8 cellular contexts compared by ENCODE assay signal in the genomic region with DNA sequence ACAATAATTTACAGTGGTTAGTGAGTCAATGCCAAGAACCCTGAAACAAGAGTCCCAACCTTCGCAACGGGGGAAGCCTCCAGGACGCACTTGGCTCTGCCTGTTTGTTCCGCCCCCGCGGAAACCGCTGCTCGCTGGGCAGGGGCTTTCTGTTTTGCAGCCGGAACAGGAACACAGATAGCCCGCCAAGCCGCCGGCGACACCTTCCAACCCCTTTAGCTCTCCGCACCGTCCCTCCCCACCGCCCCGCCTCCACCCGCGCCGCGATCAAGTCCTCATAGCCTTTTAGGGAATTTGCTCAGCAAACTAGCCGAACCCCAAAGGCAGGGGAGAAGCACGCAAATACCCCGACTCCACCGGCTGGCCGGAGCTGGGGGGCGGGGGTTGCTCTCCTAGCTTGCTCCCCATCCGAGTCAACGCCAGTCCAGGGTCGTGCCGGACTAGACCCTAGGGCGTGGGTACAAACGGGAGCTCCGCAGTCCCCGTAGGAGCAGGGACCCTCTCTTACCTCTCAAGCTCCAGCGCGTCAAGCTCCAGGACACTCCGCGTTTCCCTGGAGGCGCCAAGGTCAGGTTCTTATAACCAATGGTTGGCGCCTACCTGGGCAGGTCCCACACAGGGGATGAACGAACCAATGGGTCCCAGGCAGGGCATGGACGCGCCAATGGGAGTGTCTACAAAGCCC. TPM values are rescaled to one million over a fixed set of nuclear protein-coding genes. Genes with fewer than 3 reads are reported as not detected.
DNase-seq lines count a peak whose midpoint lies in the region; ATAC-seq and TF ChIP-seq lines count a peak whose summit lies in the region.

A gene with protein sequence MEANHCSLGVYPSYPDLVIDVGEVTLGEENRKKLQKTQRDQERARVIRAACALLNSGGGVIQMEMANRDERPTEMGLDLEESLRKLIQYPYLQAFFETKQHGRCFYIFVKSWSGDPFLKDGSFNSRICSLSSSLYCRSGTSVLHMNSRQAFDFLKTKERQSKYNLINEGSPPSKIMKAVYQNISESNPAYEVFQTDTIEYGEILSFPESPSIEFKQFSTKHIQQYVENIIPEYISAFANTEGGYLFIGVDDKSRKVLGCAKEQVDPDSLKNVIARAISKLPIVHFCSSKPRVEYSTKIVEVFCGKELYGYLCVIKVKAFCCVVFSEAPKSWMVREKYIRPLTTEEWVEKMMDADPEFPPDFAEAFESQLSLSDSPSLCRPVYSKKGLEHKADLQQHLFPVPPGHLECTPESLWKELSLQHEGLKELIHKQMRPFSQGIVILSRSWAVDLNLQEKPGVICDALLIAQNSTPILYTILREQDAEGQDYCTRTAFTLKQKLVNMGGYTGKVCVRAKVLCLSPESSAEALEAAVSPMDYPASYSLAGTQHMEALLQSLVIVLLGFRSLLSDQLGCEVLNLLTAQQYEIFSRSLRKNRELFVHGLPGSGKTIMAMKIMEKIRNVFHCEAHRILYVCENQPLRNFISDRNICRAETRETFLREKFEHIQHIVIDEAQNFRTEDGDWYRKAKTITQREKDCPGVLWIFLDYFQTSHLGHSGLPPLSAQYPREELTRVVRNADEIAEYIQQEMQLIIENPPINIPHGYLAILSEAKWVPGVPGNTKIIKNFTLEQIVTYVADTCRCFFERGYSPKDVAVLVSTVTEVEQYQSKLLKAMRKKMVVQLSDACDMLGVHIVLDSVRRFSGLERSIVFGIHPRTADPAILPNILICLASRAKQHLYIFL (minus strand): TSS at position 553 of the 685 bp plus-strand sequence. CDS start 3,086 bp downstream, outside the sequence.

- peak; percentile 67 for ATAC-seq in HG02623 (IDR thresholded peaks at IDR 0.05; ENCODE audit: unreplicated experiment)
- ATAC-seq in memory B cell (ENCODE audit: low read depth), result peak; percentile 84

- peaks cover 13% of the 10 kb centered on the region for H3K4me1 Mint-ChIP-seq in memory B cell

- no peaks in the 10 kb centered on the region for H3K36me3 Mint-ChIP-seq in memory B cell

- peak within 1 kb of the TSS; percentile 91 for H3K4me3 Mint-ChIP-seq in memory B cell

- peak within 1 kb of the TSS; percentile 93 for H3K27ac Mint-ChIP-seq in memory B cell

- H3K9me3 Mint-ChIP-seq in memory B cell, result no peaks in the 10 kb centered on the region

- H3K27ac ChIP-seq in dorsolateral prefrontal cortex, result peak within 1 kb of the TSS in 2 of 59 donors; percentile 0

- TF ChIP-seq CTCF in GM12864 (IDR thresholded peaks at IDR 0.05; ENCODE audit: low read depth, low read length, missing control alignments), result no peak
- no peak for TF ChIP-seq CTCF in dorsolateral prefrontal cortex (IDR thresholded peaks at IDR 0.05 in 54 of 56, conservative IDR thresholded peaks at IDR 0.05 in 2 of 56; ENCODE audit: low read depth in 1 of 56, partially characterized antibody in 56 of 56)

- peak; percentile 68 for DNase-seq in GM12864 (ENCODE audit: low read depth)
- DNase-seq in NCI-H2029 (lab: John Stamatoyannopoulos, UW), result peak; percentile 93
- DNase-seq in activated CD4-positive, alpha-beta T cell treated with anti-CD3 and anti-CD28 coated beads for 48 hours, result peak; percentile 97
- DNase-seq in dorsolateral prefrontal cortex, result no peak
- peak; percentile 65 to 68 for DNase-seq in memory B cell (ENCODE audit: low spot score in 2 of 2)
- DNase-seq in stimulated activated CD8-positive, alpha-beta memory T cell treated with anti-CD3 and anti-CD28 coated beads, Interleukin-15, amount 100 ng/mL, for 24 hours (ENCODE audit: low read depth), result peak; percentile 72
- DNase-seq in NCI-H82 treated with DMSO at 0.1 percent for 48 hours (lab: John Stamatoyannopoulos, UW; ENCODE audit: unreplicated experiment), result no peak

- peaks cover 0 to 91% (median 64%) of the 10 kb centered on the region in 45 donors for H3K27me3 ChIP-seq in dorsolateral prefrontal cortex

- intact Hi-C loops in dorsolateral prefrontal cortex (cut with DNase I), result no loop called here

- no peaks in the 10 kb centered on the region for H3K27me3 Mint-ChIP-seq in memory B cell

- peak within 1 kb of the TSS; percentile 91 for H3K4me3 ChIP-seq in GM12864 (ENCODE audit: low read depth, low read length)
- H3K4me3 ChIP-seq in dorsolateral prefrontal cortex, result peak within 1 kb of the TSS in 57 of 59 donors; percentile 7 to 65 (median 40)

RNA-seq across cellular contexts. Expression of the gene that starts here (rescaled TPM):
- total RNA-seq in dorsolateral prefrontal cortex, result 1 to 10 TPM in 101 of 120 experiments, under 1 TPM in 19; 0.39 to 5.6 (median 2.2) TPM

Comparison
In these comparisons a context has a peak if more than half of its experiments do, and no peak if none do; other contexts are left out.
1. DNase-seq: peak in GM12864 (single experiment), NCI-H2029 (single experiment), activated CD4-positive, alpha-beta T cell treated with anti-CD3 and anti-CD28 coated beads for 48 hours (single experiment), memory B cell (2 of 2) and stimulated activated CD8-positive, alpha-beta memory T cell treated with anti-CD3 and anti-CD28 coated beads, Interleukin-15, amount 100 ng/mL, for 24 hours (single experiment); none in dorsolateral prefrontal cortex (0 of 10) and NCI-H82 treated with DMSO at 0.1 percent for 48 hours (single experiment).